In the genomic region with DNA sequence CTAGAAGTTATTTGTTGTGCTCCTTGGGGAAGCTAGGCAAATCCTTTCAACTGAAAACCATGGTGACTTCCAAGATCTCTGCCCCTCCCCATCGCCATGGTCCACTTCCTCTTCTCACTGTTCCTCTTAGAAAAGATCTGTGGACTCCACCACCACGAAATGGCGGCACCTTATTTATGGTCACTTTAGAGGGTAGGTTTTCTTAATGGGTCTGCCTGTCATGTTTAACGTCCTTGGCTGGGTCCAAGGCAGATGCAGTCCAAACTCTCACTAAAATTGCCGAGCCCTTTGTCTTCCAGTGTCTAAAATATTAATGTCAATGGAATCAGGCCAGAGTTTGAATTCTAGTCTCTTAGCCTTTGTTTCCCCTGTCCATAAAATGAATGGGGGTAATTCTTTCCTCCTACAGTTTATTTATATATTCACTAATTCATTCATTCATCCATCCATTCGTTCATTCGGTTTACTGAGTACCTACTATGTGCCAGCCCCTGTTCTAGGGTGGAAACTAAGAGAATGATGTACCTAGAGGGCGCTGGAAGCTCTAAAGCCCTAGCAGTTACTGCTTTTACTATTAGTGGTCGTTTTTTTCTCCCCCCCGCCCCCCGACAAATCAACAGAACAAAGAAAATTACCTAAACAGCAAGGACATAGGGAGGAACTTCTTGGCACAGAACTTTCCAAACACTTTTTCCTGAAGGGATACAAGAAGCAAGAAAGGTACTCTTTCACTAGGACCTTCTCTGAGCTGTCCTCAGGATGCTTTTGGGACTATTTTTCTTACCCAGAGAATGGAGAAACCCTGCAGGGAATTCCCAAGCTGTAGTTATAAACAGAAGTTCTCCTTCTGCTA, we compare ENCODE assay signal across 1 cellular context.
TF ChIP-seq lines count a peak whose summit lies in the region.

No MANE protein-coding gene starts in this region.

TF ChIP-seq in GM12878, 131 proteins besides CTCF, POLR2A, EP300 and RAD21 (continued from another document):
- TF ChIP-seq ZBTB33 (IDR thresholded peaks at IDR 0.05) (no peak), CREM (IDR thresholded peaks at IDR 0.05; ENCODE audit: low read depth) (no peak), BMI1 (IDR thresholded peaks at IDR 0.05; ENCODE audit: borderline replicate concordance) (no peak), POLR2AphosphoS5 (IDR thresholded peaks at IDR 0.05; ENCODE audit: low read length) (peak; percentile 94), BRCA1 (IDR thresholded peaks at IDR 0.05; ENCODE audit: low read depth, low read length) (no peak), SRF (IDR thresholded peaks at IDR 0.05; ENCODE audit: low read depth in 2 of 2, low read length in 2 of 2) (no peak), NFYA (IDR thresholded peaks at IDR 0.05; ENCODE audit: borderline replicate concordance, low read depth, low read length) (no peak), CREB1 (IDR thresholded peaks at IDR 0.05; ENCODE audit: low read depth) (peak; percentile 12; the same call in 1 of the 2 replicates), NR2F1 (conservative IDR thresholded peaks at IDR 0.05) (no peak), E4F1 (IDR thresholded peaks at IDR 0.05; ENCODE audit: borderline replicate concordance, partially characterized antibody) (no peak), TBL1XR1 (IDR thresholded peaks at IDR 0.05; ENCODE audit: low read depth, low read length) (0 out of 2 replicates have a peak, but pooled peaks have one; percentile 18), IRF3 (IDR thresholded peaks at IDR 0.05) (no peak), MEF2B (IDR thresholded peaks at IDR 0.05; ENCODE audit: partially characterized antibody, poor library complexity, severe bottlenecking) (no peak), ZNF592 (IDR thresholded peaks at IDR 0.05) (no peak)
- TF ChIP-seq, protein P1, sequence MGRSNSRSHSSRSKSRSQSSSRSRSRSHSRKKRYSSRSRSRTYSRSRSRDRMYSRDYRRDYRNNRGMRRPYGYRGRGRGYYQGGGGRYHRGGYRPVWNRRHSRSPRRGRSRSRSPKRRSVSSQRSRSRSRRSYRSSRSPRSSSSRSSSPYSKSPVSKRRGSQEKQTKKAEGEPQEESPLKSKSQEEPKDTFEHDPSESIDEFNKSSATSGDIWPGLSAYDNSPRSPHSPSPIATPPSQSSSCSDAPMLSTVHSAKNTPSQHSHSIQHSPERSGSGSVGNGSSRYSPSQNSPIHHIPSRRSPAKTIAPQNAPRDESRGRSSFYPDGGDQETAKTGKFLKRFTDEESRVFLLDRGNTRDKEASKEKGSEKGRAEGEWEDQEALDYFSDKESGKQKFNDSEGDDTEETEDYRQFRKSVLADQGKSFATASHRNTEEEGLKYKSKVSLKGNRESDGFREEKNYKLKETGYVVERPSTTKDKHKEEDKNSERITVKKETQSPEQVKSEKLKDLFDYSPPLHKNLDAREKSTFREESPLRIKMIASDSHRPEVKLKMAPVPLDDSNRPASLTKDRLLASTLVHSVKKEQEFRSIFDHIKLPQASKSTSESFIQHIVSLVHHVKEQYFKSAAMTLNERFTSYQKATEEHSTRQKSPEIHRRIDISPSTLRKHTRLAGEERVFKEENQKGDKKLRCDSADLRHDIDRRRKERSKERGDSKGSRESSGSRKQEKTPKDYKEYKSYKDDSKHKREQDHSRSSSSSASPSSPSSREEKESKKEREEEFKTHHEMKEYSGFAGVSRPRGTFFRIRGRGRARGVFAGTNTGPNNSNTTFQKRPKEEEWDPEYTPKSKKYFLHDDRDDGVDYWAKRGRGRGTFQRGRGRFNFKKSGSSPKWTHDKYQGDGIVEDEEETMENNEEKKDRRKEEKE (IDR thresholded peaks at IDR 0.05) = no peak
- TF ChIP-seq, protein P2, sequence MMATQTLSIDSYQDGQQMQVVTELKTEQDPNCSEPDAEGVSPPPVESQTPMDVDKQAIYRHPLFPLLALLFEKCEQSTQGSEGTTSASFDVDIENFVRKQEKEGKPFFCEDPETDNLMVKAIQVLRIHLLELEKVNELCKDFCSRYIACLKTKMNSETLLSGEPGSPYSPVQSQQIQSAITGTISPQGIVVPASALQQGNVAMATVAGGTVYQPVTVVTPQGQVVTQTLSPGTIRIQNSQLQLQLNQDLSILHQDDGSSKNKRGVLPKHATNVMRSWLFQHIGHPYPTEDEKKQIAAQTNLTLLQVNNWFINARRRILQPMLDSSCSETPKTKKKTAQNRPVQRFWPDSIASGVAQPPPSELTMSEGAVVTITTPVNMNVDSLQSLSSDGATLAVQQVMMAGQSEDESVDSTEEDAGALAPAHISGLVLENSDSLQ (IDR thresholded peaks at IDR 0.05) = 0 out of 2 replicates have a peak, but pooled peaks have one; percentile 38
- TF ChIP-seq, protein P3, sequence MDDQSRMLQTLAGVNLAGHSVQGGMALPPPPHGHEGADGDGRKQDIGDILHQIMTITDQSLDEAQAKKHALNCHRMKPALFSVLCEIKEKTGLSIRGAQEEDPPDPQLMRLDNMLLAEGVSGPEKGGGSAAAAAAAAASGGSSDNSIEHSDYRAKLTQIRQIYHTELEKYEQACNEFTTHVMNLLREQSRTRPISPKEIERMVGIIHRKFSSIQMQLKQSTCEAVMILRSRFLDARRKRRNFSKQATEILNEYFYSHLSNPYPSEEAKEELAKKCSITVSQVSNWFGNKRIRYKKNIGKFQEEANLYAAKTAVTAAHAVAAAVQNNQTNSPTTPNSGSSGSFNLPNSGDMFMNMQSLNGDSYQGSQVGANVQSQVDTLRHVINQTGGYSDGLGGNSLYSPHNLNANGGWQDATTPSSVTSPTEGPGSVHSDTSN (IDR thresholded peaks at IDR 0.05; ENCODE audit: insufficient replicate concordance, low read depth, low read length) = no peak
